Comparison of ENCODE assay signal across 29 cellular contexts in the genomic region with DNA sequence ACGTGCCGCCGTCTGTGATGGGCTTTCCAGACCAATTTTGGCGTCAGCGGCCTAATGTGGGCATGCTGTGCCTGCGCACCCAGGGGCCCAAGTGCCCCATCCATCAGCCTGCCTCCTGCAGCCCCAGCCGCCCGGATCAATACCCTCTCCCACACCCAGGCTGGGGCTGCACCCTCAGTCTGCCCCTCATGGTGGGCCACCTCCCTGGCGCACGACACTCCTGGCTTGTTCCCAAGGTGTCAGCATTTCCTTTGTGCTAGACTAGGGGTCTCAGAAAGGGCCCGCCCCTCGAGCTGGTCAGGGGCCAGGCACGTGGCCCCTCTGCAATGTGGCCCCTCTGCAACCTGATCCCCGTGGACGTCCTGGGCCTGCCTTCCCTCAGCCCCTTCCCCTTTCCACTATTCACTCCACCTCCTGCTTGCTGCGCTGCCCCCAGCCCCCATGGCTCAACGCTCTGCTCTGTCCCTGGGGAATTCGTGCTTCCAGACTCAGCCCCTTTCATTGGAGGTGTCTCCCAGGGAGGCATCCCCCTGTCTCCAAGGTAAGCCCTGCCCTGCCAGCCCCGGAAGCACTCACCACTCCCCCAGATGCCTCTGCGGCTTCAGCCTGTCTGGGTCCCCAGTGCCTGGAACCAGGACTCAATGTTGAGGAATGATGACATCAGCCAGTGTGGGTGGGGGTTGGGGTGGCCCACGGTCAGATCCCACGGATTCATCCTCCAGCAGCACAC.
DNase-seq lines count a peak whose midpoint lies in the region; ATAC-seq and TF ChIP-seq lines count a peak whose summit lies in the region.
"Had no signal": no experiment of that assay in that cellular context is flagged by ENCODE, and none has a peak within 500 bp of the region (broad histone marks: within the 10 kb centered on the region; RNA-seq: fewer than 3 reads in every experiment).

No MANE protein-coding gene starts in this region.

- H3K23me2 ChIP-seq in H9 (ENCODE audit: insufficient read length, low read depth, low read length, poor library complexity, severe bottlenecking), result no peaks in the 10 kb centered on the region

- no peak overlapping the region for H3K9ac ChIP-seq in H9 (ENCODE audit: extremely low read depth, insufficient read length, low read length)

- no peak overlapping the region for H2BK5ac ChIP-seq in H9 (ENCODE audit: insufficient read length, low read length)

- no peak overlapping the region for H2AFZ ChIP-seq in H9 (ENCODE audit: low read length)

- H2AK5ac ChIP-seq in H9 (ENCODE audit: insufficient read length, low read length), result no peak overlapping the region

- no peak overlapping the region for H2BK20ac ChIP-seq in H9 (ENCODE audit: low read depth, low read length, poor library complexity, severe bottlenecking)

- no CpG with 5 or more reads among the region's 22 CpGs for WGBS in H9 (ENCODE audit: extremely low coverage, insufficient read length, low lambda C conversion rate)

- H3K56ac ChIP-seq in H9 (ENCODE audit: insufficient read length, low read depth, low read length), result no peak overlapping the region

- H3T11ph ChIP-seq in H9 (ENCODE audit: low read length), result no peak overlapping the region

- H3K9me3 ChIP-seq in H9 (ENCODE audit: control insufficient read depth, low read depth, low read length), result no peaks in the 10 kb centered on the region
- H3K9me3 ChIP-seq: HAP-1, heart left ventricle, MG63, neutrophil had no signal

- no peak overlapping the region for H2BK12ac ChIP-seq in H9 (ENCODE audit: insufficient read length, low read depth, low read length)

- H4K5ac ChIP-seq in H9 (ENCODE audit: insufficient read length, low read depth, low read length), result no peak overlapping the region

- H3K4me3 Mint-ChIP-seq in H9, result no peak overlapping the region
- H3K4me3 Mint-ChIP-seq: activated T-helper 1 cell treated with anti-CD3 and anti-CD28 coated beads, Interleukin-12 subunit alpha, Interleukin-12 subunit beta, Interleukin-2, Interleukin-4 antibody, amounts not matched to agents 30 ng/mL and 10 ng/mL and 1 ng/mL, durations not matched to agents 14 hours and 24 hours and 36 hours; CD4-positive, CD25-positive, alpha-beta regulatory T cell; stimulated activated naive CD8-positive, alpha-beta T cell treated with anti-CD3 and anti-CD28 coated beads, Interleukin-15, Interleukin-2, amounts not matched to agents 100 ng/mL and 50 ng/mL, for 24 hours; T-cell had no signal

- H3K36me3 Mint-ChIP-seq in H9 (ENCODE audit: insufficient read depth in 1 of 3, low read depth in 3 of 3), result no peaks in the 10 kb centered on the region; a peak in 1 of 7 replicates
- H3K36me3 Mint-ChIP-seq: CD4-positive, CD25-positive, alpha-beta regulatory T cell; T-cell had no signal

- H4K20me1 ChIP-seq in H9 (ENCODE audit: control insufficient read depth, insufficient read depth, insufficient read length), result no peaks in the 10 kb centered on the region

- H2BK15ac ChIP-seq in H9 (ENCODE audit: low read depth, low read length), result no peak overlapping the region

- H3K27ac Mint-ChIP-seq in H9, result peak overlapping the region in 2 of 3 experiments; percentile 27 to 86; a peak in 1 of 7 replicates
- H3K27ac Mint-ChIP-seq: activated T-helper 1 cell treated with anti-CD3 and anti-CD28 coated beads, Interleukin-12 subunit alpha, Interleukin-12 subunit beta, Interleukin-2, Interleukin-4 antibody, amounts not matched to agents 30 ng/mL and 10 ng/mL and 1 ng/mL, durations not matched to agents 14 hours and 24 hours and 36 hours; CD4-positive, CD25-positive, alpha-beta regulatory T cell; stimulated activated naive CD8-positive, alpha-beta T cell treated with anti-CD3 and anti-CD28 coated beads, Interleukin-15, Interleukin-2, amounts not matched to agents 100 ng/mL and 50 ng/mL, for 24 hours; T-cell had no signal

- no peak overlapping the region for H3K23ac ChIP-seq in H9 (ENCODE audit: insufficient read length, low read depth, low read length)

- no peaks in the 10 kb centered on the region for H3K27me3 ChIP-seq in H9 (ENCODE audit: insufficient read depth, low read length)
- H3K27me3 ChIP-seq: brain microvascular endothelial cell, MG63, neutrophil had no signal

- no peak overlapping the region for H4K91ac ChIP-seq in H9 (ENCODE audit: insufficient read length, low read depth, low read length)

- H3K4me1 Mint-ChIP-seq in H9, result peaks cover 12 to 29% of the 10 kb centered on the region in 2 experiments
- H3K4me1 Mint-ChIP-seq: CD4-positive, CD25-positive, alpha-beta regulatory T cell; T-cell had no signal

- peak; percentile 16 for DNase-seq in activated CD4-positive, CD25-positive, alpha-beta regulatory T cell treated with anti-CD3 and anti-CD28 coated beads, Interleukin-2, amount 50 U/mL, for 72 hours
- DNase-seq in H9, result peak; percentile 27
- DNase-seq in iPS-NIHi7 (ENCODE audit: extremely low spot score), result peak; percentile 13
- peak; percentile 39 for DNase-seq in retina
- no peak for DNase-seq in effector CD4-positive, alpha-beta T cell
- no peak for DNase-seq in NCI-H524 treated with DMSO at 0.1 percent for 48 hours (lab: John Stamatoyannopoulos, UW)
- no peak for DNase-seq in GM03348 (ENCODE audit: low spot score)
- DNase-seq: 8988T; activated CD4-positive, alpha-beta T cell treated with anti-CD3 and anti-CD28 coated beads for 1 hour; activated naive CD4-positive, alpha-beta T cell treated with anti-CD3 and anti-CD28 coated beads, Interleukin-2, amount 50 U/mL, for 16 hours; amniotic stem cell; brain microvascular endothelial cell; CD4-positive, CD25-positive, alpha-beta regulatory T cell; effector CD8-positive, alpha-beta T cell; heart left ventricle; KBM-7; NCI-H1105 treated with DMSO at 0.1 percent for 48 hours; NCI-H2029; NCI-H526; SIG-M5; T-cell had no signal

- peaks cover 5% of the 10 kb centered on the region for H3K27me3 Mint-ChIP-seq in H9 (ENCODE audit: low read depth)
- H3K27me3 Mint-ChIP-seq: stimulated activated naive CD8-positive, alpha-beta T cell treated with anti-CD3 and anti-CD28 coated beads, Interleukin-15, Interleukin-2, amounts not matched to agents 100 ng/mL and 50 ng/mL, for 24 hours had no signal

- no peak overlapping the region for H3K4me2 ChIP-seq in H9 (ENCODE audit: insufficient read depth, insufficient read length, low read length)

- H3K79me2 ChIP-seq in H9 (ENCODE audit: insufficient read depth, low read length), result no peaks in the 10 kb centered on the region

- no peak overlapping the region for H3K18ac ChIP-seq in H9 (ENCODE audit: insufficient read length, low read depth, low read length)

- peaks cover 0 to 4% of the 10 kb centered on the region in 2 experiments; a peak in 3 of 5 replicates for H3K9me3 Mint-ChIP-seq in H9
- H3K9me3 Mint-ChIP-seq: activated T-helper 1 cell treated with anti-CD3 and anti-CD28 coated beads, Interleukin-12 subunit alpha, Interleukin-12 subunit beta, Interleukin-2, Interleukin-4 antibody, amounts not matched to agents 30 ng/mL and 10 ng/mL and 1 ng/mL, durations not matched to agents 14 hours and 24 hours and 36 hours; stimulated activated naive CD8-positive, alpha-beta T cell treated with anti-CD3 and anti-CD28 coated beads, Interleukin-15, Interleukin-2, amounts not matched to agents 100 ng/mL and 50 ng/mL, for 24 hours; T-cell had no signal

- no peak overlapping the region for H3K14ac ChIP-seq in H9 (ENCODE audit: insufficient read depth, low read length)

- no peak overlapping the region for H4K8ac ChIP-seq in H9 (replicated peaks; ENCODE audit: insufficient read length, low read depth, low read length)

- ATAC-seq in activated CD4-positive, CD25-positive, alpha-beta regulatory T cell treated with anti-CD3 and anti-CD28 coated beads, Interleukin-2, amount 50 U/mL, for 24 hours, result no peak
- ATAC-seq: heart left ventricle, Panc1, T-cell had no signal

- TF ChIP-seq CTCF in H9 (conservative IDR thresholded peaks at IDR 0.05), result no peak

- H3K4me1 ChIP-seq in H9 (ENCODE audit: insufficient read depth, low read length), result no peaks in the 10 kb centered on the region
- H3K4me1 ChIP-seq: HAP-1, heart left ventricle had no signal

- H2BK120ac ChIP-seq in H9 (ENCODE audit: low read depth, low read length, poor library complexity, severe bottlenecking), result no peak overlapping the region

- H3K79me1 ChIP-seq in H9 (ENCODE audit: insufficient read depth, low read depth, low read length, poor library complexity, severe bottlenecking), result no peaks in the 10 kb centered on the region

- no peak overlapping the region for H3K4ac ChIP-seq in H9 (ENCODE audit: low read depth, low read length)

- H3K27ac ChIP-seq in H9 (ENCODE audit: insufficient read length, low read depth, low read length), result no peak overlapping the region
- H3K27ac ChIP-seq: brain microvascular endothelial cell, heart left ventricle, neutrophil, skin epidermis had no signal

Comparison
In these comparisons a context has a peak if more than half of its experiments do, and no peak if none do; other contexts are left out.
1. DNase-seq: peak in activated CD4-positive, CD25-positive, alpha-beta regulatory T cell treated with anti-CD3 and anti-CD28 coated beads, Interleukin-2, amount 50 U/mL, for 72 hours (single experiment), H9 (single experiment), iPS-NIHi7 (single experiment) and retina (single experiment); none in effector CD4-positive, alpha-beta T cell (single experiment), NCI-H524 treated with DMSO at 0.1 percent for 48 hours (single experiment) and GM03348 (single experiment).